In genomic region chr1:10989920-10990520, GRCh38 we compare ENCODE assay signal across 14 cellular contexts. TPM values are rescaled to one million over a fixed set of nuclear protein-coding genes. Genes with fewer than 3 reads are reported as not detected.
"Had no signal": no experiment of that assay in that cellular context is flagged by ENCODE, and none has a peak within 500 bp of the region (broad histone marks: within the 10 kb centered on the region; RNA-seq: fewer than 3 reads in every experiment).

No MANE protein-coding gene starts in this region.

RNA-seq across cellular contexts. Expression of gene MASP2, which starts 57.0 kb away (rescaled TPM):
- total RNA-seq: body of pancreas, dermis microvascular lymphatic vessel endothelial cell, glomerular endothelial cell, heart right ventricle, left cardiac atrium, mucosa of gallbladder, pancreas, prostate gland, sciatic nerve, subcutaneous adipose tissue, thoracic aorta, uterus had no signal
- polyA plus RNA-seq: neural cell, small intestine had no signal
